ENCODE assay signal across 8 cellular contexts in genomic region chr22:40183029-40183581, GRCh38. TPM values are rescaled to one million over a fixed set of nuclear protein-coding genes. Genes with fewer than 3 reads are reported as not detected.
A peak's percentile ranks its signal among the peaks of the same experiment; 100 is the strongest.
DNase-seq lines count a peak whose midpoint lies in the region; ATAC-seq and TF ChIP-seq lines count a peak whose summit lies in the region.

No MANE protein-coding gene starts in this region.

- peaks cover 19% of the 10 kb centered on the region for H3K4me1 ChIP-seq in ACC112 (ENCODE audit: control insufficient read depth, insufficient read depth, low read length, unreplicated experiment)
- peaks cover 51% of the 10 kb centered on the region for H3K4me1 ChIP-seq in HUES64 (ENCODE audit: insufficient read depth, low read length)
- H3K4me1 ChIP-seq in subcutaneous abdominal adipose tissue (ENCODE audit: control insufficient read depth in 5 of 5, insufficient read depth in 5 of 5, low read length in 5 of 5): peaks cover 7 to 62% (median 45%) of the 10 kb centered on the region in 5 donors

- WGBS in HUES64: 74% methylated on average over 9 of the region's 9 CpGs

- no peak for TF ChIP-seq CTCF in WERI-Rb-1 (IDR thresholded peaks at IDR 0.05; ENCODE audit: low read depth, low read length)

- no peak for ATAC-seq in GM18861 (IDR thresholded peaks at IDR 0.05; ENCODE audit: unreplicated experiment)

- H3K79me2 ChIP-seq in ACC112 (ENCODE audit: control insufficient read depth, insufficient read depth, low read length, unreplicated experiment): peaks cover 87% of the 10 kb centered on the region

- H3K27me3 ChIP-seq in ACC112 (ENCODE audit: insufficient read depth, low read length) (no peaks in the 10 kb centered on the region), HUES64 (ENCODE audit: insufficient read depth, low read length) (no peaks in the 10 kb centered on the region), subcutaneous abdominal adipose tissue (ENCODE audit: control insufficient read depth in 5 of 5, insufficient read depth in 4 of 5, low read length in 5 of 5) (no peaks in the 10 kb centered on the region), WERI-Rb-1 (ENCODE audit: insufficient read depth, low read depth, severe bottlenecking) (no peaks in the 10 kb centered on the region)

- H3K4me3 ChIP-seq in ACC112 (ENCODE audit: low read depth, low read length) (0 out of 2 replicates have a peak overlapping the region, but pooled peaks have one; percentile 32), HUES64 (ENCODE audit: low read length) (0 out of 2 replicates have a peak overlapping the region, but pooled peaks have one; percentile 7), subcutaneous abdominal adipose tissue (ENCODE audit: low read depth in 1 of 5, low read length in 5 of 5) (peak overlapping the region in 3 of 5 donors; percentile 26 to 37 (median 31)), WERI-Rb-1 (ENCODE audit: low read depth, low read length) (no peak overlapping the region)

- no peaks in the 10 kb centered on the region for H3K9me3 ChIP-seq in HUES64 (ENCODE audit: insufficient read depth, low read depth, low read length)
- no peaks in the 10 kb centered on the region for H3K9me3 ChIP-seq in subcutaneous abdominal adipose tissue (ENCODE audit: control insufficient read depth in 5 of 5, low read length in 5 of 5)
- no peaks in the 10 kb centered on the region for H3K9me3 ChIP-seq in WERI-Rb-1 (ENCODE audit: severe bottlenecking)

- DNase-seq in astrocyte of the hippocampus (ENCODE audit: low read depth, low spot score) (peak; percentile 91), kidney glomerular epithelial cell (lab: John Stamatoyannopoulos, UW) (peak; percentile 75), NCI-H2227 treated with DMSO at 0.1 percent for 48 hours (lab: John Stamatoyannopoulos, UW) (no peak), WERI-Rb-1 (no peak)

- peak overlapping the region; percentile 32; the same call in 1 of the 2 replicates for H3K27ac ChIP-seq in ACC112 (ENCODE audit: low read depth, low read length)
- H3K27ac ChIP-seq in HUES64 (ENCODE audit: low read depth, low read length): no peak overlapping the region
- peak overlapping the region; percentile 51 for H3K27ac ChIP-seq in subcutaneous abdominal adipose tissue (ENCODE audit: low read depth, low read length)
- no peak overlapping the region for H3K27ac ChIP-seq in WERI-Rb-1

- H3K9ac ChIP-seq in HUES64 (ENCODE audit: low read depth, low read length) (peak overlapping the region; percentile 32; the same call in 1 of the 2 replicates), subcutaneous abdominal adipose tissue (ENCODE audit: low read length in 5 of 5) (peak overlapping the region in 1 of 5 donors; percentile 24)

- H3K36me3 ChIP-seq in ACC112 (ENCODE audit: insufficient read depth, low read length) (no peaks in the 10 kb centered on the region), HUES64 (ENCODE audit: insufficient read depth, low read length) (no peaks in the 10 kb centered on the region), subcutaneous abdominal adipose tissue (ENCODE audit: control insufficient read depth in 5 of 5, insufficient read depth in 5 of 5, low read length in 5 of 5) (no peaks in the 10 kb centered on the region), WERI-Rb-1 (no peaks in the 10 kb centered on the region)

- H2AFZ ChIP-seq in ACC112 (ENCODE audit: low read length, unreplicated experiment): no peak overlapping the region

RNA-seq across cellular contexts. Expression of gene TNRC6B, which starts 5.4 kb away (rescaled TPM):
- 14.5 TPM for polyA plus RNA-seq in HUES64 (2013, experiment 1 of 2)
- 15.8 TPM for polyA plus RNA-seq in HUES64 (2013, experiment 2 of 2)

Comparison
In these comparisons a context has a peak if more than half of its experiments do, and no peak if none do; other contexts are left out.
1. H3K27ac ChIP-seq: peak in ACC112 (single experiment) and subcutaneous abdominal adipose tissue (single experiment); none in HUES64 (single experiment) and WERI-Rb-1 (single experiment).
2. DNase-seq: peak in astrocyte of the hippocampus (single experiment) and kidney glomerular epithelial cell (single experiment); none in NCI-H2227 treated with DMSO at 0.1 percent for 48 hours (single experiment) and WERI-Rb-1 (single experiment).